ENCODE assay signal across 1 cellular context in the genomic region with DNA sequence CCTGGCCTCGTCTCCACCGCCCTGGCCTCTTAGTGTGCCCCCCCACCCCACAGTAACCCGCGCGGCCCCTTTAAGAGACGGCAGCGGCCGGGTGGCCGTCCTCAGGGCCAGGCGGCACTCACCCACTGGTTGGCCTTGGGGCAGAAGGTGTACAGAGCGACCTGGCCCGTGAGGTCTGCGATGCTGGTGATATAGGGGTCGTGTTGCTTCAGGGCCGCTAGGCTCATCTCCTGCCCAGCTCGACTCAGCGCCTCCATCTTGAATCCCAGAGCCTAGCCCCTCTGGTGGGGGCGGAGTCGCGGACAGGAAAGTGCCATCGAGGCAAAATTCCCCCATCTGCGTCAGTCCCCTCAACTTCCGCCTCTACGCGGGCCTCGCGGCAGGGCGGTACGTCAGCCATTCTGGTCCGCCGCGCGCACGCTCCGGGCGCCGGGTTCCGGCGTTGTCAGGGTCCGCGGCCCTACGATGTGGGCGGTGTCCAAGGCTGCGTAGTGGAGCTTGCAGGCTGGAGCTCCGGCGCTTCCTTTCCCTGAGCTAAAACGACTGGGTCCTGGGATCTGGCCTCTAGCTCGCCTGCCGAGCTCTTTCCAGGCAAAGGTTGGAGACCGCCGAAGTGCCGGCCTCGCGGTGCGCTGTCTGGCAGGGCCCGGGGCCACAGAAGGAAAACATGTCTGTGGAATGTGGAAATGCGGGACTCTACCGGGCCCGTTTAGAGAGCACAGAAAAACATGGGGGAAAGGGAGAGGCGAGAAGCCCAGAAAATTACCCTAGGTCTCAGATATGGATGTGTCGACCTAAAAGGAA.
TF ChIP-seq lines count a peak whose summit lies in the region.

A gene (minus strand): TSS at position 283 of the 804 bp plus-strand sequence. CDS start 26 bp downstream, at position 257.

TF ChIP-seq in HepG2, 621 proteins besides CTCF, POLR2A, EP300 and RAD21 (continued from another document and continues in another):
- TF ChIP-seq, protein P1, sequence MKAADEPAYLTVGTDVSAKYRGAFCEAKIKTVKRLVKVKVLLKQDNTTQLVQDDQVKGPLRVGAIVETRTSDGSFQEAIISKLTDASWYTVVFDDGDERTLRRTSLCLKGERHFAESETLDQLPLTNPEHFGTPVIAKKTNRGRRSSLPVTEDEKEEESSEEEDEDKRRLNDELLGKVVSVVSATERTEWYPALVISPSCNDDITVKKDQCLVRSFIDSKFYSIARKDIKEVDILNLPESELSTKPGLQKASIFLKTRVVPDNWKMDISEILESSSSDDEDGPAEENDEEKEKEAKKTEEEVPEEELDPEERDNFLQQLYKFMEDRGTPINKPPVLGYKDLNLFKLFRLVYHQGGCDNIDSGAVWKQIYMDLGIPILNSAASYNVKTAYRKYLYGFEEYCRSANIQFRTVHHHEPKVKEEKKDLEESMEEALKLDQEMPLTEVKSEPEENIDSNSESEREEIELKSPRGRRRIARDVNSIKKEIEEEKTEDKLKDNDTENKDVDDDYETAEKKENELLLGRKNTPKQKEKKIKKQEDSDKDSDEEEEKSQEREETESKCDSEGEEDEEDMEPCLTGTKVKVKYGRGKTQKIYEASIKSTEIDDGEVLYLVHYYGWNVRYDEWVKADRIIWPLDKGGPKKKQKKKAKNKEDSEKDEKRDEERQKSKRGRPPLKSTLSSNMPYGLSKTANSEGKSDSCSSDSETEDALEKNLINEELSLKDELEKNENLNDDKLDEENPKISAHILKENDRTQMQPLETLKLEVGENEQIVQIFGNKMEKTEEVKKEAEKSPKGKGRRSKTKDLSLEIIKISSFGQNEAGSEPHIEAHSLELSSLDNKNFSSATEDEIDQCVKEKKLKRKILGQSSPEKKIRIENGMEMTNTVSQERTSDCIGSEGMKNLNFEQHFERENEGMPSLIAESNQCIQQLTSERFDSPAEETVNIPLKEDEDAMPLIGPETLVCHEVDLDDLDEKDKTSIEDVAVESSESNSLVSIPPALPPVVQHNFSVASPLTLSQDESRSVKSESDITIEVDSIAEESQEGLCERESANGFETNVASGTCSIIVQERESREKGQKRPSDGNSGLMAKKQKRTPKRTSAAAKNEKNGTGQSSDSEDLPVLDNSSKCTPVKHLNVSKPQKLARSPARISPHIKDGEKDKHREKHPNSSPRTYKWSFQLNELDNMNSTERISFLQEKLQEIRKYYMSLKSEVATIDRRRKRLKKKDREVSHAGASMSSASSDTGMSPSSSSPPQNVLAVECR (CRISPR knock-in tag; IDR thresholded peaks at IDR 0.05; ENCODE audit: borderline replicate concordance), result peak; percentile 98
- TF ChIP-seq MED1 (CRISPR knock-in tag; IDR thresholded peaks at IDR 0.05) (peak; percentile 94), PHF5A (CRISPR knock-in tag; IDR thresholded peaks at IDR 0.05; ENCODE audit: low read depth, unreplicated experiment) (peak; percentile 98), ZNF570 (CRISPR knock-in tag; IDR thresholded peaks at IDR 0.05; ENCODE audit: borderline replicate concordance) (peak; percentile 68; the same call in 1 of the 2 replicates), ISX (CRISPR knock-in tag; conservative IDR thresholded peaks at IDR 0.05) (peak; percentile 73; the same call in 1 of the 2 replicates), KDM3A (CRISPR knock-in tag; IDR thresholded peaks at IDR 0.05; ENCODE audit: low read depth) (peak; percentile 99), ZNF7 (CRISPR knock-in tag; IDR thresholded peaks at IDR 0.05) (peak; percentile 2; the same call in 1 of the 2 replicates), ATM (IDR thresholded peaks at IDR 0.05; ENCODE audit: borderline replicate concordance) (no peak), IKZF1 (IDR thresholded peaks at IDR 0.05) (no peak), HNRNPL (IDR thresholded peaks at IDR 0.05; ENCODE audit: low read depth, low read length) (no peak), HDAC2 (CRISPR knock-in tag; IDR thresholded peaks at IDR 0.05) (peak; percentile 96), MBD4 (IDR thresholded peaks at IDR 0.05; ENCODE audit: borderline replicate concordance, low read length) (no peak), EZH2 (conservative IDR thresholded peaks at IDR 0.05; ENCODE audit: low read depth, low read length) (no peak), ZNF737 (CRISPR knock-in tag; IDR thresholded peaks at IDR 0.05; ENCODE audit: borderline replicate concordance) (no peak; the same call in 1 of the 2 replicates), PAWR (CRISPR knock-in tag; IDR thresholded peaks at IDR 0.05; ENCODE audit: borderline replicate concordance) (0 out of 2 replicates have a peak, but pooled peaks have one; percentile 76), ZNF256 (CRISPR knock-in tag; conservative IDR thresholded peaks at IDR 0.05) (no peak; the same call in 1 of the 2 replicates), TBX2 (CRISPR knock-in tag; IDR thresholded peaks at IDR 0.05; ENCODE audit: borderline replicate concordance) (peak; percentile 94), GPN1 (CRISPR knock-in tag; IDR thresholded peaks at IDR 0.05; ENCODE audit: borderline replicate concordance) (no peak; the same call in 1 of the 2 replicates), FOXO1 (CRISPR knock-in tag; IDR thresholded peaks at IDR 0.05) (peak; percentile 83; the same call in 1 of the 2 replicates), ZNF12 (CRISPR knock-in tag; IDR thresholded peaks at IDR 0.05) (peak; percentile 47; the same call in 1 of the 2 replicates), NONO (IDR thresholded peaks at IDR 0.05) (no peak), NONO (CRISPR knock-in tag; conservative IDR thresholded peaks at IDR 0.05) (peak; percentile 100), KDM4B (CRISPR knock-in tag; IDR thresholded peaks at IDR 0.05) (peak; percentile 98), KAT7 (CRISPR knock-in tag; IDR thresholded peaks at IDR 0.05; ENCODE audit: borderline replicate concordance) (no peak; the same call in none of the 2 replicates), ZNF768 (CRISPR knock-in tag; IDR thresholded peaks at IDR 0.05) (peak; percentile 87), CHD2 (IDR thresholded peaks at IDR 0.05; ENCODE audit: low read depth, low read length) (peak; percentile 56; the same call in 1 of the 2 replicates), HDAC6 (IDR thresholded peaks at IDR 0.05; ENCODE audit: low read depth, low read length) (no peak), KAT8 (CRISPR knock-in tag; IDR thresholded peaks at IDR 0.05) (peak; percentile 100), ZNF562 (CRISPR knock-in tag; IDR thresholded peaks at IDR 0.05; ENCODE audit: borderline replicate concordance) (no peak; the same call in 1 of the 2 replicates), ZNF264 (CRISPR knock-in tag; IDR thresholded peaks at IDR 0.05) (peak; percentile 95), CHCHD3 (CRISPR knock-in tag; IDR thresholded peaks at IDR 0.05) (peak; percentile 67)
- TF ChIP-seq, protein P2, sequence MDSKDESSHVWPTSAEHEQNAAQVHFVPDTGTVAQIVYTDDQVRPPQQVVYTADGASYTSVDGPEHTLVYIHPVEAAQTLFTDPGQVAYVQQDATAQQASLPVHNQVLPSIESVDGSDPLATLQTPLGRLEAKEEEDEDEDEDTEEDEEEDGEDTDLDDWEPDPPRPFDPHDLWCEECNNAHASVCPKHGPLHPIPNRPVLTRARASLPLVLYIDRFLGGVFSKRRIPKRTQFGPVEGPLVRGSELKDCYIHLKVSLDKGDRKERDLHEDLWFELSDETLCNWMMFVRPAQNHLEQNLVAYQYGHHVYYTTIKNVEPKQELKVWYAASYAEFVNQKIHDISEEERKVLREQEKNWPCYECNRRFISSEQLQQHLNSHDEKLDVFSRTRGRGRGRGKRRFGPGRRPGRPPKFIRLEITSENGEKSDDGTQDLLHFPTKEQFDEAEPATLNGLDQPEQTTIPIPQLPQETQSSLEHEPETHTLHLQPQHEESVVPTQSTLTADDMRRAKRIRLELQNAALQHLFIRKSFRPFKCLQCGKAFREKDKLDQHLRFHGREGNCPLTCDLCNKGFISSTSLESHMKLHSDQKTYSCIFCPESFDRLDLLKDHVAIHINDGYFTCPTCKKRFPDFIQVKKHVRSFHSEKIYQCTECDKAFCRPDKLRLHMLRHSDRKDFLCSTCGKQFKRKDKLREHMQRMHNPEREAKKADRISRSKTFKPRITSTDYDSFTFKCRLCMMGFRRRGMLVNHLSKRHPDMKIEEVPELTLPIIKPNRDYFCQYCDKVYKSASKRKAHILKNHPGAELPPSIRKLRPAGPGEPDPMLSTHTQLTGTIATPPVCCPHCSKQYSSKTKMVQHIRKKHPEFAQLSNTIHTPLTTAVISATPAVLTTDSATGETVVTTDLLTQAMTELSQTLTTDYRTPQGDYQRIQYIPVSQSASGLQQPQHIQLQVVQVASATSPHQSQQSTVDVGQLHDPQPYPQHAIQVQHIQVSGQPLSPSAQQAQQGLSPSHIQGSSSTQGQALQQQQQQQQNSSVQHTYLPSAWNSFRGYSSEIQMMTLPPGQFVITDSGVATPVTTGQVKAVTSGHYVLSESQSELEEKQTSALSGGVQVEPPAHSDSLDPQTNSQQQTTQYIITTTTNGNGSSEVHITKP (CRISPR knock-in tag; IDR thresholded peaks at IDR 0.05; ENCODE audit: low read depth), result peak; percentile 93
- TF ChIP-seq, protein P3, sequence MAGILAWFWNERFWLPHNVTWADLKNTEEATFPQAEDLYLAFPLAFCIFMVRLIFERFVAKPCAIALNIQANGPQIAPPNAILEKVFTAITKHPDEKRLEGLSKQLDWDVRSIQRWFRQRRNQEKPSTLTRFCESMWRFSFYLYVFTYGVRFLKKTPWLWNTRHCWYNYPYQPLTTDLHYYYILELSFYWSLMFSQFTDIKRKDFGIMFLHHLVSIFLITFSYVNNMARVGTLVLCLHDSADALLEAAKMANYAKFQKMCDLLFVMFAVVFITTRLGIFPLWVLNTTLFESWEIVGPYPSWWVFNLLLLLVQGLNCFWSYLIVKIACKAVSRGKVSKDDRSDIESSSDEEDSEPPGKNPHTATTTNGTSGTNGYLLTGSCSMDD (CRISPR knock-in tag; IDR thresholded peaks at IDR 0.05), result no peak
- TF ChIP-seq, protein P4, sequence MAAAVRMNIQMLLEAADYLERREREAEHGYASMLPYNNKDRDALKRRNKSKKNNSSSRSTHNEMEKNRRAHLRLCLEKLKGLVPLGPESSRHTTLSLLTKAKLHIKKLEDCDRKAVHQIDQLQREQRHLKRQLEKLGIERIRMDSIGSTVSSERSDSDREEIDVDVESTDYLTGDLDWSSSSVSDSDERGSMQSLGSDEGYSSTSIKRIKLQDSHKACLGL (CRISPR knock-in tag; IDR thresholded peaks at IDR 0.05), result peak; percentile 94
- TF ChIP-seq, protein P5, sequence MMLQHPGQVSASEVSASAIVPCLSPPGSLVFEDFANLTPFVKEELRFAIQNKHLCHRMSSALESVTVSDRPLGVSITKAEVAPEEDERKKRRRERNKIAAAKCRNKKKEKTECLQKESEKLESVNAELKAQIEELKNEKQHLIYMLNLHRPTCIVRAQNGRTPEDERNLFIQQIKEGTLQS (CRISPR knock-in tag; IDR thresholded peaks at IDR 0.05), result peak; percentile 79
- TF ChIP-seq, protein P6, sequence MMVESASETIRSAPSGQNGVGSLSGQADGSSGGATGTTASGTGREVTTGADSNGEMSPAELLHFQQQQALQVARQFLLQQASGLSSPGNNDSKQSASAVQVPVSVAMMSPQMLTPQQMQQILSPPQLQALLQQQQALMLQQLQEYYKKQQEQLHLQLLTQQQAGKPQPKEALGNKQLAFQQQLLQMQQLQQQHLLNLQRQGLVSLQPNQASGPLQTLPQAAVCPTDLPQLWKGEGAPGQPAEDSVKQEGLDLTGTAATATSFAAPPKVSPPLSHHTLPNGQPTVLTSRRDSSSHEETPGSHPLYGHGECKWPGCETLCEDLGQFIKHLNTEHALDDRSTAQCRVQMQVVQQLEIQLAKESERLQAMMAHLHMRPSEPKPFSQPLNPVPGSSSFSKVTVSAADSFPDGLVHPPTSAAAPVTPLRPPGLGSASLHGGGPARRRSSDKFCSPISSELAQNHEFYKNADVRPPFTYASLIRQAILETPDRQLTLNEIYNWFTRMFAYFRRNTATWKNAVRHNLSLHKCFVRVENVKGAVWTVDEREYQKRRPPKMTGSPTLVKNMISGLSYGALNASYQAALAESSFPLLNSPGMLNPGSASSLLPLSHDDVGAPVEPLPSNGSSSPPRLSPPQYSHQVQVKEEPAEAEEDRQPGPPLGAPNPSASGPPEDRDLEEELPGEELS (CRISPR knock-in tag; IDR thresholded peaks at IDR 0.05), result peak; percentile 76
- TF ChIP-seq, protein P7, sequence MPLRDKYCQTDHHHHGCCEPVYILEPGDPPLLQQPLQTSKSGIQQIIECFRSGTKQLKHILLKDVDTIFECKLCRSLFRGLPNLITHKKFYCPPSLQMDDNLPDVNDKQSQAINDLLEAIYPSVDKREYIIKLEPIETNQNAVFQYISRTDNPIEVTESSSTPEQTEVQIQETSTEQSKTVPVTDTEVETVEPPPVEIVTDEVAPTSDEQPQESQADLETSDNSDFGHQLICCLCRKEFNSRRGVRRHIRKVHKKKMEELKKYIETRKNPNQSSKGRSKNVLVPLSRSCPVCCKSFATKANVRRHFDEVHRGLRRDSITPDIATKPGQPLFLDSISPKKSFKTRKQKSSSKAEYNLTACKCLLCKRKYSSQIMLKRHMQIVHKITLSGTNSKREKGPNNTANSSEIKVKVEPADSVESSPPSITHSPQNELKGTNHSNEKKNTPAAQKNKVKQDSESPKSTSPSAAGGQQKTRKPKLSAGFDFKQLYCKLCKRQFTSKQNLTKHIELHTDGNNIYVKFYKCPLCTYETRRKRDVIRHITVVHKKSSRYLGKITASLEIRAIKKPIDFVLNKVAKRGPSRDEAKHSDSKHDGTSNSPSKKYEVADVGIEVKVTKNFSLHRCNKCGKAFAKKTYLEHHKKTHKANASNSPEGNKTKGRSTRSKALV (CRISPR knock-in tag; IDR thresholded peaks at IDR 0.05), result peak; percentile 83
- TF ChIP-seq, protein P8, sequence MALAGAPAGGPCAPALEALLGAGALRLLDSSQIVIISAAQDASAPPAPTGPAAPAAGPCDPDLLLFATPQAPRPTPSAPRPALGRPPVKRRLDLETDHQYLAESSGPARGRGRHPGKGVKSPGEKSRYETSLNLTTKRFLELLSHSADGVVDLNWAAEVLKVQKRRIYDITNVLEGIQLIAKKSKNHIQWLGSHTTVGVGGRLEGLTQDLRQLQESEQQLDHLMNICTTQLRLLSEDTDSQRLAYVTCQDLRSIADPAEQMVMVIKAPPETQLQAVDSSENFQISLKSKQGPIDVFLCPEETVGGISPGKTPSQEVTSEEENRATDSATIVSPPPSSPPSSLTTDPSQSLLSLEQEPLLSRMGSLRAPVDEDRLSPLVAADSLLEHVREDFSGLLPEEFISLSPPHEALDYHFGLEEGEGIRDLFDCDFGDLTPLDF (CRISPR knock-in tag; IDR thresholded peaks at IDR 0.05), result peak; percentile 81; the same call in 1 of the 2 replicates
- TF ChIP-seq, protein P9, sequence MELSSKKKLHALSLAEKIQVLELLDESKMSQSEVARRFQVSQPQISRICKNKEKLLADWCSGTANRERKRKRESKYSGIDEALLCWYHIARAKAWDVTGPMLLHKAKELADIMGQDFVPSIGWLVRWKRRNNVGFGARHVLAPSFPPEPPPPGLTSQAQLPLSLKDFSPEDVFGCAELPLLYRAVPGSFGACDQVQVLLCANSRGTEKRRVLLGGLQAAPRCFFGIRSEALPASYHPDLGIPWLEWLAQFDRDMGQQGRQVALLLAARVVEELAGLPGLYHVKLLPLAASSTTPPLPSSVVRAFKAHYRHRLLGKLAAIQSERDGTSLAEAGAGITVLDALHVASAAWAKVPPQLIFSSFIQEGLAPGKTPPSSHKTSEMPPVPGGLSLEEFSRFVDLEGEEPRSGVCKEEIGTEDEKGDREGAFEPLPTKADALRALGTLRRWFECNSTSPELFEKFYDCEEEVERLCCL (CRISPR knock-in tag; IDR thresholded peaks at IDR 0.05; ENCODE audit: borderline replicate concordance), result peak; percentile 91; the same call in 1 of the 2 replicates
- TF ChIP-seq, protein P10, sequence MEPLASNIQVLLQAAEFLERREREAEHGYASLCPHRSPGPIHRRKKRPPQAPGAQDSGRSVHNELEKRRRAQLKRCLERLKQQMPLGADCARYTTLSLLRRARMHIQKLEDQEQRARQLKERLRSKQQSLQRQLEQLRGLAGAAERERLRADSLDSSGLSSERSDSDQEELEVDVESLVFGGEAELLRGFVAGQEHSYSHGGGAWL (CRISPR knock-in tag; IDR thresholded peaks at IDR 0.05), result peak; percentile 92
